In genomic region chr1:32715901-32716311, GRCh38 we compare ENCODE assay signal across 15 cellular contexts. TPM values are rescaled to one million over a fixed set of nuclear protein-coding genes. Genes with fewer than 3 reads are reported as not detected.
DNase-seq lines count a peak whose midpoint lies in the region; ATAC-seq, FAIRE-seq and TF ChIP-seq lines count a peak whose summit lies in the region.
"Had no signal": no experiment of that assay in that cellular context is flagged by ENCODE, and none has a peak within 500 bp of the region (broad histone marks: within the 10 kb centered on the region; RNA-seq: fewer than 3 reads in every experiment).

No MANE protein-coding gene starts in this region.

- no peaks in the 10 kb centered on the region for H3F3A ChIP-seq in PC-3 (ENCODE audit: low read length, unreplicated experiment)

- H2AFZ ChIP-seq in PC-3 (ENCODE audit: low read length), result no peak overlapping the region
- no peak overlapping the region for H2AFZ ChIP-seq in parathyroid adenoma

- no peak for FAIRE-seq in D721Med (lab: Jason Lieb, UNC)
- FAIRE-seq: endometrium had no signal

- no peaks in the 10 kb centered on the region for H4K20me1 ChIP-seq in PC-3 (ENCODE audit: low read length)

- no peaks in the 10 kb centered on the region for H3K9me3 Mint-ChIP-seq in Caco-2 (ENCODE audit: unreplicated experiment)
- H3K9me3 Mint-ChIP-seq: activated naive CD8-positive, alpha-beta T cell treated with anti-CD3 and anti-CD28 coated beads for 36 hours; natural killer cell treated with Interleukin-12 subunit alpha and Interleukin-12 subunit beta and Interleukin-15 and Interleukin-18, amount 100 ng/mL, for 72 hours; stimulated activated naive CD8-positive, alpha-beta T cell treated with anti-CD3 and anti-CD28 coated beads, Interleukin-15, amount 100 ng/mL, for 72 hours had no signal

- H3K27me3 Mint-ChIP-seq in Caco-2 (ENCODE audit: insufficient read depth, unreplicated experiment), result no peaks in the 10 kb centered on the region
- H3K27me3 Mint-ChIP-seq: natural killer cell treated with Interleukin-12 subunit alpha and Interleukin-12 subunit beta and Interleukin-15 and Interleukin-18, amount 100 ng/mL, for 72 hours had no signal

- H3K4me3 Mint-ChIP-seq in Caco-2 (ENCODE audit: unreplicated experiment), result no peak overlapping the region
- H3K4me3 Mint-ChIP-seq: activated naive CD8-positive, alpha-beta T cell treated with anti-CD3 and anti-CD28 coated beads for 36 hours; natural killer cell treated with Interleukin-12 subunit alpha and Interleukin-12 subunit beta and Interleukin-15 and Interleukin-18, amount 100 ng/mL, for 72 hours; stimulated activated naive CD8-positive, alpha-beta T cell treated with anti-CD3 and anti-CD28 coated beads, Interleukin-15, amount 100 ng/mL, for 72 hours had no signal

- H3K9me3 ChIP-seq in Caco-2 (no peaks in the 10 kb centered on the region), PC-3 (ENCODE audit: low read length) (no peaks in the 10 kb centered on the region), esophagus (ENCODE audit: control insufficient read depth in 2 of 2, insufficient read depth in 1 of 2, low read depth in 1 of 2, low read length in 1 of 2) (no peaks in the 10 kb centered on the region), parathyroid adenoma (ENCODE audit: control insufficient read depth, low read length) (no peaks in the 10 kb centered on the region)
- H3K9me3 ChIP-seq: heart left ventricle had no signal

- peak overlapping the region; percentile 84 for H3K27ac Mint-ChIP-seq in Caco-2 (ENCODE audit: unreplicated experiment)
- H3K27ac Mint-ChIP-seq: activated naive CD8-positive, alpha-beta T cell treated with anti-CD3 and anti-CD28 coated beads for 36 hours; natural killer cell treated with Interleukin-12 subunit alpha and Interleukin-12 subunit beta and Interleukin-15 and Interleukin-18, amount 100 ng/mL, for 72 hours; stimulated activated naive CD8-positive, alpha-beta T cell treated with anti-CD3 and anti-CD28 coated beads, Interleukin-15, amount 100 ng/mL, for 72 hours had no signal

- H3K4me3 ChIP-seq in Caco-2 (ENCODE audit: low read depth, low read length), result no peak overlapping the region
- no peak overlapping the region for H3K4me3 ChIP-seq in PC-3 (ENCODE audit: low read length)
- no peak overlapping the region for H3K4me3 ChIP-seq in esophagus (ENCODE audit: low read depth in 1 of 2, low read length in 2 of 2)
- H3K4me3 ChIP-seq in parathyroid adenoma (ENCODE audit: low read depth, low read length), result no peak overlapping the region
- H3K4me3 ChIP-seq: heart left ventricle had no signal

- no TSS peak for BruUV-seq in Caco-2 (replicated peaks; lab: Mats Ljungman, UMichigan)
- no TSS peak for BruUV-seq in PC-3 (replicated peaks; lab: Mats Ljungman, UMichigan)

- no peaks in the 10 kb centered on the region for H3K36me3 Mint-ChIP-seq in Caco-2 (ENCODE audit: insufficient read depth, unreplicated experiment)
- H3K36me3 Mint-ChIP-seq: activated naive CD8-positive, alpha-beta T cell treated with anti-CD3 and anti-CD28 coated beads for 36 hours; natural killer cell treated with Interleukin-12 subunit alpha and Interleukin-12 subunit beta and Interleukin-15 and Interleukin-18, amount 100 ng/mL, for 72 hours had no signal

- ATAC-seq in PC-3 (0 out of 2 replicates have a peak, but pooled peaks have one; percentile 2), HG02610 (IDR thresholded peaks at IDR 0.05; ENCODE audit: unreplicated experiment) (no peak)

- no peaks in the 10 kb centered on the region for H3K27me3 ChIP-seq in Caco-2 (replicated peaks; ENCODE audit: control insufficient read depth, insufficient read depth, low read length)
- H3K27me3 ChIP-seq in PC-3 (ENCODE audit: low read length), result no peaks in the 10 kb centered on the region
- H3K27me3 ChIP-seq in esophagus (ENCODE audit: control insufficient read depth in 1 of 2, insufficient read depth in 2 of 2, low read length in 2 of 2), result no peaks in the 10 kb centered on the region
- H3K27me3 ChIP-seq in parathyroid adenoma (ENCODE audit: control insufficient read depth, insufficient read depth, low read length), result no peaks in the 10 kb centered on the region

- POLR2A ChIA-PET in Caco-2 (lab: Charles Lee), result interaction anchor here (0.8 kb wide), 1 partner anchor 13 kb away, joined by 3 read pairs; no protein-coding TSS in a partner anchor
- POLR2A ChIA-PET in PC-3 (lab: Charles Lee; ENCODE audit: unreplicated experiment), result interaction anchor here (0.6 kb wide), 1 partner anchor 318 kb away, joined by 4 read pairs; no protein-coding TSS in a partner anchor

- H3K4me2 ChIP-seq in PC-3 (ENCODE audit: low read length), result peak overlapping the region; percentile 28; the same call in 1 of the 2 replicates
- no peak overlapping the region for H3K4me2 ChIP-seq in parathyroid adenoma (ENCODE audit: low read length)

- intact Hi-C loops in Caco-2 (cut with micrococcal nuclease; ENCODE audit: unreplicated experiment), result loop anchor here (1.0 to 2.0 kb wide), 2 partner anchors 21 to 44 kb away; no protein-coding TSS in a partner anchor
- intact Hi-C loops in PC-3 (cut with micrococcal nuclease), result no loop called here

- no peaks in the 10 kb centered on the region for H3K9me2 ChIP-seq in PC-3 (replicated peaks; ENCODE audit: low read length)

- H3K9ac ChIP-seq in PC-3 (ENCODE audit: low read length) (no peak overlapping the region), parathyroid adenoma (no peak overlapping the region)

- 62 to 70% methylated on average over 4 of the region's 4 CpGs for WGBS in esophagus, 2 donors

- H3K79me2 ChIP-seq in PC-3 (ENCODE audit: low read length), result no peaks in the 10 kb centered on the region
- H3K79me2 ChIP-seq in parathyroid adenoma, result no peaks in the 10 kb centered on the region

- H3K4me1 ChIP-seq in Caco-2 (peaks cover 18% of the 10 kb centered on the region), PC-3 (ENCODE audit: insufficient read depth, low read length) (peaks cover 25% of the 10 kb centered on the region), esophagus (ENCODE audit: control insufficient read depth in 2 of 2, insufficient read depth in 2 of 2, low read length in 1 of 2) (peaks cover 5 to 9% of the 10 kb centered on the region in 2 donors), parathyroid adenoma (peaks cover 4% of the 10 kb centered on the region)

- H3K27ac ChIP-seq in PC-3 (ENCODE audit: low read length) (peak overlapping the region; percentile 58), esophagus (ENCODE audit: low read depth in 2 of 2, low read length in 1 of 2) (peak overlapping the region; percentile 97 to 99), parathyroid adenoma (peak overlapping the region; percentile 67)
- H3K27ac ChIP-seq: heart left ventricle had no signal

- no peak for TF ChIP-seq CTCF in Caco-2 (IDR thresholded peaks at IDR 0.05; ENCODE audit: insufficient read depth in 1 of 2, low read depth in 1 of 2, low read length in 1 of 2, severe bottlenecking in 1 of 2, unreplicated experiment in 1 of 2)
- TF ChIP-seq CTCF in PC-3 (conservative IDR thresholded peaks at IDR 0.05; ENCODE audit: low read depth, low read length), result no peak
- no peak for TF ChIP-seq CTCF in parathyroid adenoma (IDR thresholded peaks at IDR 0.05)
- TF ChIP-seq CTCF in D721Med (IDR thresholded peaks at IDR 0.05; ENCODE audit: insufficient read depth, missing control alignments), result no peak

- H3K36me3 ChIP-seq in Caco-2 (ENCODE audit: control insufficient read depth, insufficient read depth, low read length), result no peaks in the 10 kb centered on the region
- no peaks in the 10 kb centered on the region for H3K36me3 ChIP-seq in PC-3 (ENCODE audit: low read depth, low read length)
- H3K36me3 ChIP-seq in esophagus (ENCODE audit: control insufficient read depth in 2 of 2, insufficient read depth in 2 of 2, low read length in 1 of 2), result peaks cover 0 to 2% of the 10 kb centered on the region in 2 donors
- no peaks in the 10 kb centered on the region for H3K36me3 ChIP-seq in parathyroid adenoma (ENCODE audit: control insufficient read depth, insufficient read depth, low read length)
- H3K36me3 ChIP-seq: heart left ventricle had no signal

- CTCF ChIA-PET in Caco-2 (lab: Charles Lee) (no interaction called here), PC-3 (lab: Charles Lee) (interaction anchor here (0.5 to 0.6 kb wide), 2 partner anchors 23 to 26 kb away, joined by 4 to 7 read pairs; no protein-coding TSS in a partner anchor)

- DNase-seq in Caco-2, result no peak
- peak; percentile 63 for DNase-seq in PC-3
- no peak for DNase-seq in NCI-H2081 treated with DMSO at 0.1 percent for 48 hours (lab: John Stamatoyannopoulos, UW)
- no peak for DNase-seq in NCI-H1694 (lab: John Stamatoyannopoulos, UW)
- no peak for DNase-seq in D721Med (ENCODE audit: insufficient read length, low spot score)
- DNase-seq: NCI-H446 treated with DMSO at 0.1 percent for 48 hours had no signal

- peaks cover 8% of the 10 kb centered on the region for H3K4me1 Mint-ChIP-seq in Caco-2 (ENCODE audit: low read depth, unreplicated experiment)

RNA-seq across cellular contexts. Expression of gene SYNC, which starts 13.3 kb away (rescaled TPM):
- total RNA-seq in Caco-2 (2022), result 0.20 TPM in 1 of 2 replicates, not detected in the other
- total RNA-seq in PC-3 (2014; rRNA removed), result 6.6 and 10.0 TPM in 2 replicates
- 1 to 10 TPM; 2.8 to 4.9 TPM for polyA plus RNA-seq in esophagus
- total RNA-seq: activated naive CD8-positive, alpha-beta T cell treated with anti-CD3 and anti-CD28 coated beads for 36 hours; natural killer cell treated with Interleukin-12 subunit alpha and Interleukin-12 subunit beta and Interleukin-15 and Interleukin-18, amount 100 ng/mL, for 72 hours; T-helper 1 cell treated with Interleukin-12 subunit alpha and Interleukin-12 subunit beta and Interleukin-4 antibody, amounts not matched to agents 30 ng/mL and 1 ng/mL, for 36 hours had no signal
